Comparison of ENCODE assay signal across 8 cellular contexts in the genomic region with DNA sequence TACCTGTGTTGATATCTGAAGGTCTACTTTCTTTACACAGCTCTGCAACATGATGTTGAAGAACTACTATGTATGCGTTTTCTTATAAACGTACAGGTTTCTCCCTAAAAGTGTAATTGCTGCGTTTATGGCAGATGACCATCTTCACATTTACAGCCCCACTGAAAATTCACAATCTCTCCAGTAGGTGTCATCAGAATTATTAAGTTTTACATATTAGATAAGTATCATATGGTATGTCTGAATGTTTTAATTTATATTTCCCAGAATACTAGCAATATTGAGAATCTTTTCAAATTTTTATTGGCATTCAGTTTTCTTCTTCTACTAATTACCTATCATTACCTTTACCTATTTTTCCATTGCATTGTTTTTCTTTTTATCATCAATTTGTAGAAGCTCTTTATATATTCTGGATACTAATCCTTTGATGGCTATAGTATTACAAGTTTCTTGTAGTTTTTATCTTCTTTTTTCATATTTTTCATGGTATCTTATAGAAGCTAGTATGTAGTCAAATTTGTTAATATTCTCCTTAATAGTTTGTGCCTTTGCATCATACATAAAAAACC.
DNase-seq lines count a peak whose midpoint lies in the region; ATAC-seq lines count a peak whose summit lies in the region.

No MANE protein-coding gene starts in this region.

- no peak overlapping the region for H3K4me3 ChIP-seq in Karpas-422 (ENCODE audit: low read length)
- no peak overlapping the region for H3K4me3 ChIP-seq in mesenchymal stem cell (ENCODE audit: insufficient read depth in 1 of 2, low read depth in 1 of 2, low read length in 2 of 2)

- H4K20me1 ChIP-seq in Karpas-422 (ENCODE audit: insufficient read depth, low read depth, low read length) = no peaks in the 10 kb centered on the region

- H3K36me3 ChIP-seq in Karpas-422 (ENCODE audit: insufficient read depth, low read length) (no peaks in the 10 kb centered on the region), mesenchymal stem cell (ENCODE audit: control insufficient read depth in 1 of 2, insufficient read depth in 2 of 2, low read depth in 1 of 2, low read length in 2 of 2) (no peaks in the 10 kb centered on the region)

- no peak overlapping the region for H2BK5ac ChIP-seq in mesenchymal stem cell (ENCODE audit: low read depth, low read length, poor library complexity, severe bottlenecking)

- H3K79me1 ChIP-seq in mesenchymal stem cell (replicated peaks; ENCODE audit: low read length, poor library complexity, severe bottlenecking) = no peaks in the 10 kb centered on the region

- H3K9ac ChIP-seq in Karpas-422 (ENCODE audit: low read length) = no peak overlapping the region
- H3K9ac ChIP-seq in mesenchymal stem cell (ENCODE audit: low read length) = no peak overlapping the region

- no peak overlapping the region for H4K91ac ChIP-seq in mesenchymal stem cell (ENCODE audit: low read length)

- no peak overlapping the region for H2AFZ ChIP-seq in Karpas-422 (ENCODE audit: low read length)
- no peak overlapping the region for H2AFZ ChIP-seq in mesenchymal stem cell (ENCODE audit: low read depth, low read length)

- H3K4me1 ChIP-seq in Karpas-422 (ENCODE audit: low read length) (no peaks in the 10 kb centered on the region), mesenchymal stem cell (ENCODE audit: control insufficient read depth, insufficient read depth, low read depth, low read length) (no peaks in the 10 kb centered on the region)

- H3K27me3 ChIP-seq in Karpas-422 (ENCODE audit: low read length) (no peaks in the 10 kb centered on the region), mesenchymal stem cell (ENCODE audit: control insufficient read depth in 1 of 2, insufficient read depth in 1 of 2, low read length in 2 of 2) (no peaks in the 10 kb centered on the region)

- H3K9me3 ChIP-seq in Karpas-422 (ENCODE audit: low read length) (no peaks in the 10 kb centered on the region), mesenchymal stem cell (ENCODE audit: control insufficient read depth, low read length) (no peaks in the 10 kb centered on the region)

- no peak overlapping the region for H3K4me2 ChIP-seq in Karpas-422 (ENCODE audit: low read depth, low read length, poor library complexity, severe bottlenecking)
- H3K4me2 ChIP-seq in mesenchymal stem cell (ENCODE audit: low read length, poor library complexity, severe bottlenecking) = no peak overlapping the region

- no peak overlapping the region for H3K27ac ChIP-seq in Karpas-422 (ENCODE audit: low read length)
- no peak overlapping the region for H3K27ac ChIP-seq in mesenchymal stem cell (ENCODE audit: low read length, poor library complexity, severe bottlenecking)

- H3K4ac ChIP-seq in mesenchymal stem cell (ENCODE audit: low read depth in 1 of 2, low read length in 2 of 2) = no peak overlapping the region

- H3K9me2 ChIP-seq in Karpas-422 (replicated peaks; ENCODE audit: insufficient read depth, low read length) = no peaks in the 10 kb centered on the region

- no peak overlapping the region for H2BK120ac ChIP-seq in mesenchymal stem cell (ENCODE audit: low read depth, low read length)

- 100% methylated on average over 2 of the region's 3 CpGs for WGBS in mesenchymal stem cell

- H4K8ac ChIP-seq in mesenchymal stem cell (ENCODE audit: low read length) = no peak overlapping the region

- H3K14ac ChIP-seq in mesenchymal stem cell (ENCODE audit: low read length in 2 of 2) = no peak overlapping the region

- H3K23ac ChIP-seq in mesenchymal stem cell (ENCODE audit: low read length in 2 of 2) = no peak overlapping the region

- DNase-seq in DMS153 (lab: John Stamatoyannopoulos, UW) (peak; percentile 3), Karpas-422 (peak; percentile 79), astrocyte of the hippocampus (ENCODE audit: low read depth, low spot score) (peak; percentile 14), mesenchymal stem cell (peak; percentile 37), hepatic stellate cell (ENCODE audit: low spot score) (no peak)
- DNase-seq in effector CD8-positive, alpha-beta T cell (lab: John Stamatoyannopoulos, UW) = no peak

- no peak for ATAC-seq in GM21515 (IDR thresholded peaks at IDR 0.05; ENCODE audit: unreplicated experiment)
- ATAC-seq in HG03045 (IDR thresholded peaks at IDR 0.05; ENCODE audit: unreplicated experiment) = no peak

- no peak overlapping the region for H3K18ac ChIP-seq in mesenchymal stem cell (ENCODE audit: low read depth in 1 of 2, low read length in 2 of 2)

- H2BK12ac ChIP-seq in mesenchymal stem cell (ENCODE audit: low read length in 2 of 2) = no peak overlapping the region

- H3K79me2 ChIP-seq in Karpas-422 (ENCODE audit: low read length) = no peaks in the 10 kb centered on the region

- H2BK15ac ChIP-seq in mesenchymal stem cell (ENCODE audit: low read depth, poor library complexity, severe bottlenecking) = no peak overlapping the region

- no peak overlapping the region for H2AK5ac ChIP-seq in mesenchymal stem cell (ENCODE audit: low read length, severe bottlenecking)

Comparison
In these comparisons a context has a peak if more than half of its experiments do, and no peak if none do; other contexts are left out.
1. DNase-seq: peak in DMS153 (single experiment), Karpas-422 (single experiment), astrocyte of the hippocampus (single experiment) and mesenchymal stem cell (single experiment); none in hepatic stellate cell (single experiment) and effector CD8-positive, alpha-beta T cell (single experiment).